1 cellular context compared by ENCODE assay signal in the genomic region with DNA sequence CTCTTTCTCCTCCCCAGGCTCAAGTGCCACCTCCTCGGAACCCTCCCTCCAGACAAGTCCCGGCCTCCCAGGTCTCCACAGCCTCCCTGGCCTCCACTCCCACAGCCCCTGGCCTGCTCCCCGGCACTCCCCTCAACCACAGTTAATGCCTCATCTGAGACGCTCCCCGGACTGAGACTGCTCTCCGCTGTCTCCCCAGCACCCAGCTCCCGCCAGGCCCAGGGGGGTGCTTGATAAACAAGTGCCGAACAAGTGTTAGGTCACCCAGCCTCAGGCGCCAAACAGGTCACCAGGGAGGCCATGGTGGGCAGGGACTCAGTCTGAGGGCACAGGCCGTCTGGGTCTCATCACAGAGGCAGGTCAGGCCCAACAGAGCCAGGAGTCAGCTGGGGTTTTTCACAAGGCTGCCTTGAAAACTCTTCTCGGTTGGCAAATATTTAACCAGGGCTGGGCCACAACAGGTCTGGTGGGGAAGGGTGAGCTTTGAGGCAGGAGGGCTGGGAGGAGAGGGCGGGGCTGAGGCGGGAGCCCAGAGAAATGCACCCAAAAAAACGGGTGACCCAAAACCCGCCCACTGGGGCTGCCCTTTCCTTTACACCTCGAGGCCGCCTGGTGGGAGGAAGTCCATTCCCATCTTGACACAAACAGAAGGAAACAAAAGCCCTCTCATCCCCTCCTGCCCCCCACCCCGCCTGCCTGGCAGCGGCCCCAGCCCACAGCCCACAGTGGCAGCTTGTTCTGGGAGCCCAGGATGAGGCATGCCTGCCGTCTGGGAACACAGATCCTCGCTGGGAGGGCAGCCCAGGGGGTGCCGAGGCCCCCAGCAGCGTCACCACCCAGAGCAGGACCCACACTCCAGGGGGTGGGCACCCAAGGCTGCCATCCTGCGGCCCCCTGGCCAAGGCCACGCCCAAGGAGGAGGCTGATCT.
TF ChIP-seq lines count a peak whose summit lies in the region.

No MANE protein-coding gene starts in this region.

TF ChIP-seq in GM23338, 12 proteins besides CTCF, POLR2A, EP300 and RAD21 (continued from another document):
- TF ChIP-seq ZNF331 (CRISPR knock-in tag; IDR thresholded peaks at IDR 0.05; ENCODE audit: low read depth): no peak
- no peak for TF ChIP-seq ZNF114 (CRISPR knock-in tag; IDR thresholded peaks at IDR 0.05)
- TF ChIP-seq JUNB (IDR thresholded peaks at IDR 0.05; ENCODE audit: unreplicated experiment): no peak
- no peak for TF ChIP-seq CREB1 (CRISPR knock-in tag; IDR thresholded peaks at IDR 0.05; ENCODE audit: low read depth)
- TF ChIP-seq NANOG (IDR thresholded peaks at IDR 0.05; ENCODE audit: borderline replicate concordance): no peak
- no peak for TF ChIP-seq POLR2AphosphoS5 (IDR thresholded peaks at IDR 0.05; ENCODE audit: low read depth)
- TF ChIP-seq REST (IDR thresholded peaks at IDR 0.05; ENCODE audit: unreplicated experiment): no peak
- TF ChIP-seq STAT1 (IDR thresholded peaks at IDR 0.05; ENCODE audit: unreplicated experiment): no peak
